Comparison of ENCODE assay signal across 8 cellular contexts in the genomic region with DNA sequence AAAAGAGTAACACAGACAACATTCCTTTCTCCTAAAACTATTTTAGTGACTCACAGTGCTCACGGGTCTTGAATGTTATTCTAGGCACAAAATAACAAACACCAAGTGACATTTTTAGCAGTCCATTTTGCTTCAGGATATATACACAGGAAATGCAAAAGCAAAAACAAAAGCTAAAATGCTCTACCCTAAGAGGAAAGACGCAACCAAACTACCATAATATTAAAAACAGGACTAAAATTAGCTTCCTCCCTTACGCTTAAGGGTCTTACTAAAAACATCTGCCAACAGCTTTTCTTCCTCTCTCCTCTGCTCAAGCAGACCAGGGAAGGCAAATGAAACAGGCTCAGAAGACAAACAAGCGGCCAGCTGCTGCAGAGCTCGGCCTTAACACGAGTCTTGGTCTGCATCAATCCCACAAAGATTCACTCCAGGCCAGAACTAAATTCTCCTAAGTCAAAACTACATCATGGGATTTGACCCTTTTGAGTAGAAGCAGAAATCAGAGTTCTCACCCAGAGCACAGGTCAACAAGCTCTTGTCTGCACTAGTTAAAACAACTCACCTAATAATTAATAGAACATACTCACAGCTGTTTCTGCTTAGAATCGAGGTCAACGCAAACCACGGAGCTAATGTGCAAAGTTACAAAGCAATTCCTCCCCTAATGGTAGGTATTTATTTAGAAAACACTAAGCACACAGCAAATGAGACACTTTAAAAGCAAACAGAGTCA.
DNase-seq lines count a peak whose midpoint lies in the region; ATAC-seq and TF ChIP-seq lines count a peak whose summit lies in the region.

No MANE protein-coding gene starts in this region.

- no peaks in the 10 kb centered on the region for H3K36me3 Mint-ChIP-seq in T-helper 17 cell (ENCODE audit: low read depth)

- H3K4me3 ChIP-seq in fibroblast of pulmonary artery (replicated peaks; ENCODE audit: low read depth, low read length): peak overlapping the region; percentile 22

- H3K4me1 Mint-ChIP-seq in T-helper 17 cell: peaks cover 77% of the 10 kb centered on the region

- peak overlapping the region; percentile 92 for H3K4me3 Mint-ChIP-seq in T-helper 17 cell

- no peaks in the 10 kb centered on the region for H3K9me3 ChIP-seq in T-helper 17 cell (ENCODE audit: control insufficient read depth, low read length, poor library complexity, severe bottlenecking)

- TF ChIP-seq CTCF in fibroblast of pulmonary artery (IDR thresholded peaks at IDR 0.05; ENCODE audit: low read length, missing control alignments): no peak

- H3K27me3 Mint-ChIP-seq in T-helper 17 cell: no peaks in the 10 kb centered on the region

- DNase-seq in ELF-1 (ENCODE audit: low read depth, low spot score): peak; percentile 56
- no peak for DNase-seq in T-helper 17 cell
- peak; percentile 77 for DNase-seq in fibroblast of pulmonary artery (ENCODE audit: low read depth)
- peak; percentile 75 for DNase-seq in pulmonary artery endothelial cell (ENCODE audit: low read depth, low spot score)

- peak; percentile 40 for ATAC-seq in HG02763 (IDR thresholded peaks at IDR 0.05; ENCODE audit: unreplicated experiment)
- peak; percentile 15 for ATAC-seq in T-helper 17 cell
- no peak for ATAC-seq in GM19467 (IDR thresholded peaks at IDR 0.05; ENCODE audit: unreplicated experiment)
- ATAC-seq in HG03571 (IDR thresholded peaks at IDR 0.05; ENCODE audit: unreplicated experiment): no peak
- no peak for ATAC-seq in GM18909 (IDR thresholded peaks at IDR 0.05; ENCODE audit: poor library complexity, unreplicated experiment)

- H3K27ac Mint-ChIP-seq in T-helper 17 cell: peak overlapping the region; percentile 100

Comparison
In these comparisons a context has a peak if more than half of its experiments do, and no peak if none do; other contexts are left out.
1. DNase-seq: peak in ELF-1 (single experiment), fibroblast of pulmonary artery (single experiment) and pulmonary artery endothelial cell (single experiment); none in T-helper 17 cell (0 of 3).
2. ATAC-seq: peak in HG02763 (single experiment) and T-helper 17 cell (single experiment); none in GM19467 (single experiment), HG03571 (single experiment) and GM18909 (single experiment).